In genomic region chr14:69696633-69697557, GRCh38 we compare ENCODE assay signal across 8 cellular contexts.
DNase-seq lines count a peak whose midpoint lies in the region; ATAC-seq and TF ChIP-seq lines count a peak whose summit lies in the region.

No MANE protein-coding gene starts in this region.

- H4K20me1 ChIP-seq in IMR-90 (ENCODE audit: insufficient read depth, low read length) = peaks cover 29% of the 10 kb centered on the region

- CTCF ChIA-PET in IMR-90 (lab: Yijun Ruan, JAX) = no interaction called here

- POLR2A ChIA-PET in IMR-90 (lab: Charles Lee; ENCODE audit: unreplicated experiment) = no interaction called here

- H3K79me1 ChIP-seq in IMR-90 (ENCODE audit: low read depth in 1 of 2, low read length in 2 of 2) = peaks cover 37 to 75% of the 10 kb centered on the region in 2 experiments

- no peak overlapping the region for H2AFZ ChIP-seq in IMR-90 (replicated peaks; ENCODE audit: low read length, poor library complexity)

- no peaks in the 10 kb centered on the region for H3K36me3 ChIP-seq in IMR-90 (ENCODE audit: control insufficient read depth, insufficient read depth, low read length)
- H3K36me3 ChIP-seq in muscle layer of duodenum (ENCODE audit: control insufficient read depth in 1 of 2, insufficient read depth in 2 of 2, low read length in 2 of 2) = no peaks in the 10 kb centered on the region

- intact Hi-C loops in IMR-90 (cut with micrococcal nuclease) = no loop called here

- H3K18ac ChIP-seq in IMR-90 (ENCODE audit: low read depth, low read length) = peak overlapping the region; percentile 62

- H4K91ac ChIP-seq in IMR-90 (ENCODE audit: insufficient read depth, low read depth, low read length) = 0 out of 2 replicates have a peak overlapping the region, but pooled peaks have one; percentile 5

- 0 out of 2 replicates have a peak overlapping the region, but pooled peaks have one; percentile 17 for H3K4me2 ChIP-seq in IMR-90 (ENCODE audit: low read depth, low read length)

- H3K27ac Mint-ChIP-seq in activated naive CD4-positive, alpha-beta T cell treated with anti-CD3 and anti-CD28 coated beads, Interleukin-2, amount 50 U/mL, for 72 hours = peak overlapping the region; percentile 60 to 90

- peak overlapping the region; percentile 40; the same call in 1 of the 2 replicates for H2BK120ac ChIP-seq in IMR-90 (ENCODE audit: low read depth, low read length)

- H3K23ac ChIP-seq in IMR-90 (ENCODE audit: low read depth, low read length) = peak overlapping the region; percentile 56; the same call in 1 of the 2 replicates

- H3K9ac ChIP-seq in IMR-90 (ENCODE audit: low read depth, low read length) = no peak overlapping the region

- no peak for TF ChIP-seq RAD21 in IMR-90 (IDR thresholded peaks at IDR 0.05; ENCODE audit: low read length)

- no peak overlapping the region for H2BK15ac ChIP-seq in IMR-90 (ENCODE audit: low read depth, low read length)

- TF ChIP-seq POLR2A in IMR-90 (IDR thresholded peaks at IDR 0.05; ENCODE audit: low read depth, low read length) = no peak

- H2BK5ac ChIP-seq in IMR-90 (ENCODE audit: low read depth, low read length, poor library complexity, severe bottlenecking) = peak overlapping the region; percentile 30

- no peaks in the 10 kb centered on the region for H3K9me3 Mint-ChIP-seq in activated naive CD4-positive, alpha-beta T cell treated with anti-CD3 and anti-CD28 coated beads, Interleukin-2, amount 50 U/mL, for 72 hours

- no peak overlapping the region for H3K56ac ChIP-seq in IMR-90 (ENCODE audit: extremely low read depth, insufficient read depth, low read length)

- no TSS peak for BruUV-seq in IMR-90 (replicated peaks; lab: Mats Ljungman, UMichigan)

- no peak overlapping the region for H2AK9ac ChIP-seq in IMR-90 (replicated peaks; ENCODE audit: low read depth, low read length, poor library complexity)

- H2BK20ac ChIP-seq in IMR-90 (ENCODE audit: low read depth, low read length) = no peak overlapping the region

- in situ Hi-C loops in IMR-90 (cut with MboI; ENCODE audit: low sequenced_read_pairs) = no loop called here

- peak overlapping the region; percentile 19 for H3K14ac ChIP-seq in IMR-90 (replicated peaks; ENCODE audit: low read depth, low read length)

- 85% methylated on average over 2 of the region's 8 CpGs; no CpG with 5 or more reads in 1 of the 2 experiments for WGBS in IMR-90 (ENCODE audit: extremely low coverage in 2 of 2, insufficient read length in 1 of 2), 2 experiments

- H3K9me3 ChIP-seq in IMR-90 (ENCODE audit: control insufficient read depth, insufficient read depth, low read length) (no peaks in the 10 kb centered on the region), muscle layer of duodenum (ENCODE audit: control insufficient read depth in 1 of 2, low read length in 2 of 2) (no peaks in the 10 kb centered on the region)

- ATAC-seq in IMR-90 (ENCODE audit: low read depth) (peak; percentile 37; the same call in 1 of the 2 replicates), HG03280 (IDR thresholded peaks at IDR 0.05; ENCODE audit: unreplicated experiment) (no peak)
- peak; percentile 57 to 81 for ATAC-seq in activated naive CD4-positive, alpha-beta T cell treated with anti-CD3 and anti-CD28 coated beads, Interleukin-2, amount 50 U/mL, for 72 hours

- peak overlapping the region; percentile 12; the same call in 1 of the 2 replicates for H4K5ac ChIP-seq in IMR-90 (ENCODE audit: low read depth, low read length)

- peak overlapping the region; percentile 66 for H3K4ac ChIP-seq in IMR-90 (ENCODE audit: low read depth, low read length)

- H3K4me1 ChIP-seq in IMR-90 (ENCODE audit: control insufficient read depth, insufficient read depth, low read length) = peaks cover 26% of the 10 kb centered on the region
- H3K4me1 ChIP-seq in muscle layer of duodenum (ENCODE audit: control insufficient read depth in 1 of 2, insufficient read depth in 2 of 2, low read length in 2 of 2) = peaks cover 49 to 51% of the 10 kb centered on the region in 2 donors

- peak overlapping the region in 1 of 2 experiments; percentile 65; a peak in 1 of 4 replicates for H4K8ac ChIP-seq in IMR-90 (ENCODE audit: low read depth in 2 of 2, low read length in 2 of 2)

- H3K27ac ChIP-seq in IMR-90 (ENCODE audit: insufficient read depth, low read length) = no peak overlapping the region
- peak overlapping the region; percentile 64 for H3K27ac ChIP-seq in muscle layer of duodenum (ENCODE audit: low read length)

- no peak for TF ChIP-seq CTCF in IMR-90 (conservative IDR thresholded peaks at IDR 0.05; ENCODE audit: low read depth, low read length)

- H2AK5ac ChIP-seq in IMR-90 (ENCODE audit: low read depth, low read length) = peak overlapping the region; percentile 40; the same call in 1 of the 2 replicates

- no peak overlapping the region for H3K4me3 ChIP-seq in IMR-90 (ENCODE audit: insufficient read depth, low read depth, low read length)
- H3K4me3 ChIP-seq in muscle layer of duodenum (ENCODE audit: low read depth in 1 of 2, low read length in 2 of 2) = no peak overlapping the region

- H3K9me1 ChIP-seq in IMR-90 (ENCODE audit: insufficient read depth, low read length) = peaks cover 29% of the 10 kb centered on the region

- DNase-seq in CD1c-positive myeloid dendritic cell (ENCODE audit: extremely low spot score) = peak; percentile 77
- DNase-seq in IMR-90 = no peak
- DNase-seq in activated naive CD4-positive, alpha-beta T cell treated with anti-CD3 and anti-CD28 coated beads, Interleukin-2, amount 50 U/mL, for 72 hours (ENCODE audit: low spot score in 2 of 2) = no peak
- DNase-seq in anterior cingulate cortex (lab: John Stamatoyannopoulos, UW) = no peak
- no peak for DNase-seq in COLO829 (ENCODE audit: low spot score)
- no peak for DNase-seq in 8988T

- H3K27me3 ChIP-seq in IMR-90 (ENCODE audit: control insufficient read depth, insufficient read depth, low read length) = no peaks in the 10 kb centered on the region
- H3K27me3 ChIP-seq in muscle layer of duodenum (ENCODE audit: low read depth, low read length) = no peaks in the 10 kb centered on the region

- peaks cover 0 to 48% of the 10 kb centered on the region in 2 donors for H3K36me3 Mint-ChIP-seq in activated naive CD4-positive, alpha-beta T cell treated with anti-CD3 and anti-CD28 coated beads, Interleukin-2, amount 50 U/mL, for 72 hours

- dilution Hi-C loops in IMR-90 (cut with HindIII; ENCODE audit: low sequenced_read_pairs, unreplicated experiment) = no loop called here

TF ChIP-seq in IMR-90, 13 proteins besides CTCF, POLR2A, EP300 and RAD21:
- TF ChIP-seq SMC3 (IDR thresholded peaks at IDR 0.05; ENCODE audit: low read depth, low read length) = no peak
